In genomic region chr1:15154480-15155036, GRCh38 we compare ENCODE assay signal across 8 cellular contexts. TPM values are rescaled to one million over a fixed set of nuclear protein-coding genes. Genes with fewer than 3 reads are reported as not detected.
A peak's percentile ranks its signal among the peaks of the same experiment; 100 is the strongest.
DNase-seq lines count a peak whose midpoint lies in the region; ATAC-seq, FAIRE-seq and TF ChIP-seq lines count a peak whose summit lies in the region.

No MANE protein-coding gene starts in this region.

- TF ChIP-seq POLR2A in A549 (IDR thresholded peaks at IDR 0.05; ENCODE audit: low read length) (no peak), HepG2 (IDR thresholded peaks at IDR 0.05; ENCODE audit: insufficient read depth in 1 of 2, low read depth in 2 of 2, low read length in 2 of 2) (no peak), transverse colon (IDR thresholded peaks at IDR 0.05) (no peak)

- H4K20me1 ChIP-seq in mammary epithelial cell (ENCODE audit: insufficient read depth, low read length) (no peaks in the 10 kb centered on the region), HepG2 (ENCODE audit: insufficient read depth, low read length) (peaks cover 33% of the 10 kb centered on the region; the same call in 1 of the 2 replicates)

- TF ChIP-seq RAD21 in A549 (conservative IDR thresholded peaks at IDR 0.05 in 1 of 2, IDR thresholded peaks at IDR 0.05 in 1 of 2) (no peak), HepG2 (CRISPR knock-in tag; IDR thresholded peaks at IDR 0.05) (no peak)

- WGBS in A549 (ENCODE audit: missing lambda C conversion rate), result 2% methylated on average over 16 of the region's 37 CpGs
- 0% methylated on average over 18 of the region's 37 CpGs for WGBS in mammary epithelial cell (ENCODE audit: low coverage, missing lambda C conversion rate)
- 15% methylated on average over 10 of the region's 37 CpGs for WGBS in HepG2 (ENCODE audit: low lambda C conversion rate)
- WGBS in transverse colon (ENCODE audit: low coverage in 1 of 2), 2 donors, result 13% methylated on average over 25 of the region's 37 CpGs; no CpG with 5 or more reads in 1 of the 2 donors

- peaks cover 49% of the 10 kb centered on the region for H3K4me1 ChIP-seq in A549
- peaks cover 36% of the 10 kb centered on the region for H3K4me1 ChIP-seq in mammary epithelial cell (ENCODE audit: insufficient read depth, low read length)
- H3K4me1 ChIP-seq in HepG2 (ENCODE audit: insufficient read depth, low read length), result peaks cover 81% of the 10 kb centered on the region
- H3K4me1 ChIP-seq in transverse colon, result peaks cover 7 to 63% (median 42%) of the 10 kb centered on the region in 4 donors

- H3K36me3 ChIP-seq in mammary epithelial cell (ENCODE audit: insufficient read depth, low read length) (no peaks in the 10 kb centered on the region), HepG2 (replicated peaks in 1 of 2; ENCODE audit: control insufficient read depth in 1 of 2, insufficient read depth in 2 of 2, low read length in 2 of 2) (peaks cover 0 to 11% of the 10 kb centered on the region in 2 experiments; a peak in 2 of 5 replicates), transverse colon (no peaks in the 10 kb centered on the region)

- in situ Hi-C loops in mammary epithelial cell (cut with MboI; ENCODE audit: low sequenced_read_pairs in 2 of 2), result loop anchor here (5.0 to 10.0 kb wide), 3 partner anchors 118 to 260 kb away; no protein-coding TSS in a partner anchor
- in situ Hi-C loops in HepG2 (cut with HindIII; ENCODE audit: extremely low pct_ligation_motif_present, low pct_unique_long_range_greater_than_20kb), result no loop called here
- in situ Hi-C loops in transverse colon (cut with MboI; ENCODE audit: low pct_ligation_motif_present in 1 of 4, low pct_unique_long_range_greater_than_20kb in 1 of 4, low sequenced_read_pairs in 3 of 4), result loop anchor here in 2 of 4 donors (10.0 kb wide), 1 partner anchor 120 kb away; no protein-coding TSS in a partner anchor

- DNase-seq in A549 (ENCODE audit: low read depth in 1 of 2, low spot score in 1 of 2) (peak in 1 of 2 experiments; percentile 34), HEK293T (ENCODE audit: extremely low spot score) (peak; percentile 30), mammary epithelial cell (peak; percentile 59), HepG2 (ENCODE audit: low spot score) (no peak), transverse colon (peak; percentile 49), T-helper 9 cell (no peak)
- DNase-seq in effector CD8-positive, alpha-beta T cell (lab: John Stamatoyannopoulos, UW), result no peak

- CTCF ChIA-PET in A549 (lab: Yijun Ruan, JAX) (interaction anchor here (2.6 to 8.4 kb wide), 5 partner anchors 14 to 119 kb away, joined by 12 to 133 read pairs (median 35); no protein-coding TSS in a partner anchor), HEK293T (lab: Yijun Ruan, JAX) (interaction anchor here (1.6 kb wide), 1 partner anchor 150 kb away, joined by 4 read pairs; no protein-coding TSS in a partner anchor), mammary epithelial cell (lab: Charles Lee; ENCODE audit: low non-redundant PET) (no interaction called here), HepG2 (lab: Yijun Ruan, JAX; ENCODE audit: low intra/inter-chr PET ratio, low total read pairs) (interaction anchor here (1.2 to 2.7 kb wide), 2 partner anchors 26 to 44 kb away, joined by 3 to 10 read pairs; no protein-coding TSS in a partner anchor)

- H2AFZ ChIP-seq in mammary epithelial cell (ENCODE audit: low read depth, low read length), result peak overlapping the region; percentile 94
- H2AFZ ChIP-seq in HepG2 (ENCODE audit: low read length), result no peak overlapping the region

- H3K27ac ChIP-seq in A549 (peak overlapping the region; percentile 93 to 99), mammary epithelial cell (ENCODE audit: insufficient read depth, low read depth, low read length) (peak overlapping the region; percentile 81), HepG2 (ENCODE audit: extremely low read length, insufficient read depth, low read length) (peak overlapping the region; percentile 69), transverse colon (peak overlapping the region; percentile 91 to 98 (median 96))

- H3K4me3 ChIP-seq in A549 (peak overlapping the region; percentile 88), mammary epithelial cell (replicated peaks in 1 of 3; ENCODE audit: insufficient read depth in 1 of 3, low read depth in 2 of 3, low read length in 3 of 3) (peak overlapping the region; percentile 71 to 83 (median 75)), HepG2 (replicated peaks in 1 of 3; ENCODE audit: insufficient read depth in 1 of 3, low read depth in 2 of 3, low read length in 3 of 3) (peak overlapping the region; percentile 69 to 83 (median 70)), transverse colon (peak overlapping the region; percentile 64 to 90 (median 77))

- FAIRE-seq in A549 (lab: Jason Lieb, UNC), result no peak
- FAIRE-seq in HepG2 (lab: Jason Lieb, UNC), result no peak

- H3K27me3 ChIP-seq in mammary epithelial cell (ENCODE audit: insufficient read depth, low read length) (no peaks in the 10 kb centered on the region), HepG2 (ENCODE audit: control insufficient read depth in 1 of 2, insufficient read depth in 2 of 2, low read length in 2 of 2) (no peaks in the 10 kb centered on the region), transverse colon (no peaks in the 10 kb centered on the region)

- H3K9ac ChIP-seq in mammary epithelial cell (ENCODE audit: insufficient read depth, low read length) (peak overlapping the region; percentile 90), HepG2 (ENCODE audit: insufficient read depth, low read depth, low read length) (peak overlapping the region; percentile 77)

- dilution Hi-C loops in mammary epithelial cell (cut with HindIII; ENCODE audit: low sequenced_read_pairs), result no loop called here

- BruUV-seq in mammary epithelial cell (replicated peaks; lab: Mats Ljungman, UMichigan) (no TSS peak), HepG2 (replicated peaks; lab: Mats Ljungman, UMichigan) (no TSS peak)

- H3K9me3 ChIP-seq in A549 (no peaks in the 10 kb centered on the region), mammary epithelial cell (replicated peaks; ENCODE audit: insufficient read depth, low read length) (no peaks in the 10 kb centered on the region), HepG2 (ENCODE audit: low read length) (no peaks in the 10 kb centered on the region), transverse colon (no peaks in the 10 kb centered on the region)

- POLR2A ChIA-PET in A549 (lab: Yijun Ruan, JAX) (interaction anchor here (0.7 to 1.2 kb wide), 4 partner anchors 14 to 57 kb away, joined by 4 to 7 read pairs (median 4); no protein-coding TSS in a partner anchor), HEK293T (lab: Yijun Ruan, JAX) (no interaction called here), HepG2 (lab: Yijun Ruan, JAX) (interaction anchor here (1.2 to 3.9 kb wide), 4 partner anchors 14 to 44 kb away, joined by 3 to 33 read pairs (median 16); no protein-coding TSS in a partner anchor)

- H3K79me2 ChIP-seq in mammary epithelial cell (ENCODE audit: insufficient read depth, low read length) (peaks cover 59% of the 10 kb centered on the region), HepG2 (ENCODE audit: insufficient read depth, low read length) (peaks cover 73% of the 10 kb centered on the region)

- no peak for TF ChIP-seq CTCF in A549 (IDR thresholded peaks at IDR 0.05)
- TF ChIP-seq CTCF in mammary epithelial cell (conservative IDR thresholded peaks at IDR 0.05 in 1 of 2, IDR thresholded peaks at IDR 0.05 in 1 of 2; ENCODE audit: extremely low read depth in 1 of 2, insufficient read depth in 1 of 2, low read depth in 1 of 2, low read length in 2 of 2), result no peak
- no peak for TF ChIP-seq CTCF in HepG2 (CRISPR knock-in tag; IDR thresholded peaks at IDR 0.05)
- TF ChIP-seq CTCF in transverse colon (IDR thresholded peaks at IDR 0.05), result no peak

- intact Hi-C loops in mammary epithelial cell (cut with micrococcal nuclease) (loop anchor here (1.0 to 10.0 kb wide), 3 partner anchors 14 to 370 kb away; partner anchors contain the start of genes CASP9 and DNAJC16), HepG2 (cut with micrococcal nuclease; ENCODE audit: unreplicated experiment) (loop anchor here (5.0 kb wide), 1 partner anchor 33 kb away; no protein-coding TSS in a partner anchor), transverse colon (cut with DNase I; ENCODE audit: low total_unique reads) (loop anchor here (5.0 kb wide), 2 partner anchors 58 to 118 kb away; no protein-coding TSS in a partner anchor)

- TF ChIP-seq EP300 in A549 (IDR thresholded peaks at IDR 0.05), result no peak
- no peak for TF ChIP-seq EP300 in HepG2 (IDR thresholded peaks at IDR 0.05; ENCODE audit: low read depth in 2 of 2, low read length in 2 of 2)
- no peak; the same call in 1 of the 2 replicates for TF ChIP-seq EP300 in HepG2 (CRISPR knock-in tag; IDR thresholded peaks at IDR 0.05; ENCODE audit: borderline replicate concordance)
- TF ChIP-seq EP300 in transverse colon (IDR thresholded peaks at IDR 0.05; ENCODE audit: low read depth), result no peak

- H3K4me2 ChIP-seq in A549, result peak overlapping the region; percentile 99
- peak overlapping the region; percentile 94 for H3K4me2 ChIP-seq in mammary epithelial cell (ENCODE audit: insufficient read depth, low read depth, low read length)
- peak overlapping the region; percentile 86 for H3K4me2 ChIP-seq in HepG2 (ENCODE audit: low read depth, low read length)

- peak in 1 of 2 experiments; percentile 18; a peak in 3 of 6 replicates for ATAC-seq in A549
- peak; percentile 11; the same call in 2 of the 3 replicates for ATAC-seq in HepG2
- ATAC-seq in HG02840 (IDR thresholded peaks at IDR 0.05; ENCODE audit: low FRiP score, unreplicated experiment), result no peak

RNA-seq across cellular contexts. Expression of gene TMEM51, which starts 1.0 kb away (rescaled TPM):
- polyA plus RNA-seq in A549 (2011; rRNA removed), result 14.3 and 20.0 TPM in 2 replicates
- 21.8 and 26.3 TPM in 2 replicates for polyA plus RNA-seq in A549 (2012; cell fraction: cytosol; rRNA removed)
- polyA plus RNA-seq in A549 (2012; cell fraction: nucleus; rRNA removed), result 34.5 and 38.7 TPM in 2 replicates
- 20.9 to 24.2 TPM (median 22.8 TPM) in 3 replicates for polyA plus RNA-seq in A549 (2017; fragmentation: RNase III; extraction: RNeasy Plus Mini Kit Qiagen cat#74134 plus additional on column Dnase treatment)
- polyA minus RNA-seq in A549 (2011; rRNA and poly(A)+ RNA removed), result 8.4 and 9.5 TPM in 2 replicates
- 10 to 100 TPM; 15.1 to 16.2 TPM for total RNA-seq in mammary epithelial cell
- 14.9 TPM for polyA plus RNA-seq in mammary epithelial cell
- 4.4 TPM for polyA minus RNA-seq in mammary epithelial cell
- 6.3 and 12.2 TPM in 2 replicates for total RNA-seq in HepG2 (2016; rRNA removed; fragmentation: Illumina TruSeq; extraction: Trizol)
- total RNA-seq in HepG2 (2016; cell fraction: cytosol; rRNA removed; fragmentation: Illumina TruSeq; extraction: Trizol; ENCODE audit: low read depth), result 2.6 and 2.8 TPM in 2 replicates
- 7.0 and 9.8 TPM in 2 replicates for total RNA-seq in HepG2 (2016; cell fraction: insoluble cytoplasmic fraction; rRNA removed; fragmentation: Illumina TruSeq; extraction: Trizol)
- total RNA-seq in HepG2 (2016; cell fraction: membrane; rRNA removed; fragmentation: Illumina TruSeq; extraction: Trizol), result 5.3 and 6.5 TPM in 2 replicates
- 9.7 and 11.5 TPM in 2 replicates for total RNA-seq in HepG2 (2016; cell fraction: nucleus; rRNA removed; fragmentation: Illumina TruSeq; extraction: Trizol)
- 18.5 and 22.3 TPM in 2 replicates for polyA plus RNA-seq in HepG2 (2011; rRNA removed)
- 20.1 and 23.4 TPM in 2 replicates for polyA plus RNA-seq in HepG2 (2011; cell fraction: cytosol; rRNA removed)
- 14.3 and 18.6 TPM in 2 replicates for polyA plus RNA-seq in HepG2 (2011; cell fraction: nucleus; rRNA removed)
- 8.0 and 11.2 TPM in 2 replicates for polyA plus RNA-seq in HepG2 (2012)
- 1.9 and 2.3 TPM in 2 replicates for polyA plus RNA-seq in HepG2 (2016; cell fraction: cytosol; fragmentation: Illumina TruSeq; extraction: Trizol; ENCODE audit: low read depth)
- 8.4 and 8.6 TPM in 2 replicates for polyA plus RNA-seq in HepG2 (2016; cell fraction: insoluble cytoplasmic fraction; fragmentation: Illumina TruSeq; extraction: Trizol; ENCODE audit: low read depth)
- polyA plus RNA-seq in HepG2 (2016; cell fraction: membrane; fragmentation: Illumina TruSeq; extraction: Trizol; ENCODE audit: low read depth), result 3.7 and 4.9 TPM in 2 replicates
- 23.6 and 23.8 TPM in 2 replicates for polyA plus RNA-seq in HepG2 (2016; cell fraction: nucleus; fragmentation: Illumina TruSeq; extraction: Trizol; ENCODE audit: insufficient read depth, low read depth)
- polyA minus RNA-seq in HepG2 (2011; rRNA and poly(A)+ RNA removed; ENCODE audit: low replicate concordance), result 3.2 and 18.3 TPM in 2 replicates
- 8.7 and 9.4 TPM in 2 replicates for polyA minus RNA-seq in HepG2 (2011; cell fraction: cytosol; rRNA and poly(A)+ RNA removed)
- 8.6 and 9.4 TPM in 2 replicates for polyA minus RNA-seq in HepG2 (2011; cell fraction: nucleus; rRNA and poly(A)+ RNA removed)
- 10 to 100 TPM; 17.7 to 32.9 (median 22.9) TPM for total RNA-seq in transverse colon

Comparison
In these comparisons a context has a peak if more than half of its experiments do, and no peak if none do; other contexts are left out.
1. DNase-seq: peak in HEK293T (single experiment), mammary epithelial cell (single experiment) and transverse colon (single experiment); none in HepG2 (single experiment), effector CD8-positive, alpha-beta T cell (single experiment) and T-helper 9 cell (single experiment).
2. Peak in every context shown above with its lines, with median percentiles within 50 percentile points of each other: H3K27ac ChIP-seq, H3K4me2 ChIP-seq and H3K4me3 ChIP-seq.